In the genomic region with DNA sequence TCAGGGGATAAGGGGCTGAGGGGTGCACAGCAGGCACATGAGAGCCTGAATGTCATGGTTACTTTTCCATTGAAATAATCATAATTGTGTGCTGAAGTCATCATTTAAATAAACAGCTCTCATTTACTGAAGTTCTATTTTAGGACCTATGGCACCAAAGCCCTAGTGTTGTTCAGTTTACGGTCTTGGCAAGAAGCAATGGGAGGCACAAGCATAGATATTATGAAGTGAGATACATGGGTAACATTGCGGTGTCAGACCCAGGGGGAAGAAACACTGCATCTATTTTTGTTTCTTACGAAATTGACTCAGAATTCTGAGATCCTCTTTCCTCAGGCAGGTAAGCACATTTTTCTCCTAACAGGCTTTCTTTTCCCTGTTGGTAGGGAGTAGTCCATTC, we compare ENCODE assay signal across 29 cellular contexts.
"Had no signal": no experiment of that assay in that cellular context is flagged by ENCODE, and none has a peak within 500 bp of the region (broad histone marks: within the 10 kb centered on the region; RNA-seq: fewer than 3 reads in every experiment).

No MANE protein-coding gene starts in this region.

- H3K27me3 ChIP-seq: SJCRH30 had no signal

- DNase-seq: Karpas-422, KBM-7, MM.1S, MV-4-11, NCI-H1092, NCI-H1105, NCI-H1417 treated with DMSO at 0.1 percent for 48 hours, NCI-H1436 treated with DMSO at 0.1 percent for 48 hours, NCI-H1694 treated with DMSO at 0.1 percent for 48 hours, NCI-H187 treated with DMSO at 0.1 percent for 48 hours, NCI-H2029, NCI-H2171 treated with DMSO at 0.1 percent for 48 hours, NCI-H2227 treated with DMSO at 0.1 percent for 48 hours, NCI-H345, NCI-H446, NCI-H510A treated with DMSO at 0.1 percent for 48 hours, NCI-H524 treated with DMSO at 0.1 percent for 48 hours, NCI-H526 treated with DMSO at 0.1 percent for 48 hours, NCI-H774, PC-9, SHP77, SIG-M5, SJCRH30, T-cell had no signal

- H3K4me3 ChIP-seq: PC-9, SJCRH30, SK-N-MC had no signal

- ATAC-seq: Panc1, SK-N-SH treated with all-trans-retinoic acid at 6 μM for 48 hours, T-cell had no signal

- H3K4me1 ChIP-seq: SJCRH30 had no signal

- H3K36me3 ChIP-seq: SJCRH30 had no signal

- H3K27ac ChIP-seq: KMS-11, PC-9, RWPE1, SJCRH30, SK-N-MC had no signal

- H3K9ac ChIP-seq: KMS-11 had no signal
